In the genomic region with DNA sequence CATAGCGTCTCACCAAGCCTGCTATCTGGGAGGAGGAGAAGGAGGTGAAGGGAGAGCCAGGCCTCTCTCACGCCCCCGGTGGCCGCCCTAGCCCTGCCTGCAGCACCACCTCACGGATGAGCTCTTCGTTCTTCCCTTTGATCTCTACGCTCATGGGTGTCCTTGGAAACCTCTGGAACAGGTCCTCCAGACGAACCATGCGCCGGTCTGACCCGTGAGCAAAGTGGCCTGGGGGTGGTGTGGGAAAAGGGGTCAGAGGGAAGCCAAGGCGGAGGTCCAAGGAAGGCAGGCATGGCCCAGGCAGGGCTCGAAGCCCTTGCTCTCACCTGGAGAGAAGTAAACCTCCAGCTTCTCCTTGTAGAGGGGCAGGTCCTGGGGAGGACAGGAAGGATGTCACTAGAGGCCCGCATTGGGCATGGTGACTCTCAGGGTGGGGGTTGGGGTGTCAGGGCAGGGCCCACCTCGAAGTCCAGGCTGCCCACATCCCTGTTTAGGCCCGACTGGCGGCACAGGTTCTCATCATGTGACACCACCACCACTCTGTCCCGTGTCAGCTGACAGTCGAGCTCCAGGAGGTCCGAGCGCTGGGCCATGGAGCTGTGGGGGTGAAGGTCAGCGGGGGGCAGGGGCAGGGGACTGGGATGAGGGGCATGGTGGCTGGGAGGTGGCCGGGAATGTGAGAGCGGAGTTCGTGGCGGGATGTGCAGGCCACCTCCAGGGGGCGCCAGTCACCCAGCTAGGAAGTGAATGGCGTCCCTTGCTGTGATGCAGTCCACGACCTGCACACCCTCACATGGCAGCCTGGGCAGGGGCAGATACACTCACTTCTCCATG, we compare ENCODE assay signal across 8 cellular contexts. TPM values are rescaled to one million over a fixed set of nuclear protein-coding genes. Genes with fewer than 3 reads are reported as not detected.
A peak's percentile ranks its signal among the peaks of the same experiment; 100 is the strongest.
DNase-seq lines count a peak whose midpoint lies in the region; TF ChIP-seq lines count a peak whose summit lies in the region.

No MANE protein-coding gene starts in this region.

- H3K4me1 ChIP-seq in thyroid gland, result peaks cover 4 to 5% of the 10 kb centered on the region in 2 donors

- H3K27me3 ChIP-seq in thyroid gland, result no peaks in the 10 kb centered on the region

- H3K9me3 ChIP-seq in thyroid gland, result no peaks in the 10 kb centered on the region

- peak; percentile 76 for TF ChIP-seq RAD21 in Ishikawa (IDR thresholded peaks at IDR 0.05; ENCODE audit: low read depth)

- intact Hi-C loops in thyroid gland (cut with DNase I), result no loop called here

- peak in 5 of 6 experiments; percentile 10 to 57 (median 48) for TF ChIP-seq CTCF in thyroid gland (IDR thresholded peaks at IDR 0.05)

- WGBS in thyroid gland, 2 donors, result 85 to 91% methylated on average over 22 to 29 of the region's 29 CpGs

- peaks cover 28 to 32% of the 10 kb centered on the region in 2 donors for H3K36me3 ChIP-seq in thyroid gland

- DNase-seq in COLO829 (ENCODE audit: low spot score) (peak; percentile 69), dermis microvascular lymphatic vessel endothelial cell (ENCODE audit: low read depth in 2 of 2) (peak; percentile 30 to 73), mucosa of gallbladder (ENCODE audit: low spot score) (peak; percentile 38), thyroid gland (peak; percentile 48 to 53), DMS79 treated with DMSO at 0.1 percent for 48 hours (lab: John Stamatoyannopoulos, UW) (no peak), NCI-H524 treated with DMSO at 0.1 percent for 48 hours (lab: John Stamatoyannopoulos, UW) (no peak)
- DNase-seq in activated CD4-positive, alpha-beta T cell treated with anti-CD3 and anti-CD28 coated beads for 24 hours (ENCODE audit: low read depth in 2 of 2), result peak; percentile 52 to 60

- TF ChIP-seq EP300 in Ishikawa (IDR thresholded peaks at IDR 0.05; ENCODE audit: borderline replicate concordance), result no peak

- no peak overlapping the region for H3K27ac ChIP-seq in thyroid gland

- no peak overlapping the region for H3K4me3 ChIP-seq in thyroid gland (replicated peaks in 1 of 3)

- no peak for TF ChIP-seq POLR2A in thyroid gland (IDR thresholded peaks at IDR 0.05)

TF ChIP-seq in Ishikawa, 13 proteins besides CTCF, POLR2A, EP300 and RAD21:
- TF ChIP-seq, protein P1, sequence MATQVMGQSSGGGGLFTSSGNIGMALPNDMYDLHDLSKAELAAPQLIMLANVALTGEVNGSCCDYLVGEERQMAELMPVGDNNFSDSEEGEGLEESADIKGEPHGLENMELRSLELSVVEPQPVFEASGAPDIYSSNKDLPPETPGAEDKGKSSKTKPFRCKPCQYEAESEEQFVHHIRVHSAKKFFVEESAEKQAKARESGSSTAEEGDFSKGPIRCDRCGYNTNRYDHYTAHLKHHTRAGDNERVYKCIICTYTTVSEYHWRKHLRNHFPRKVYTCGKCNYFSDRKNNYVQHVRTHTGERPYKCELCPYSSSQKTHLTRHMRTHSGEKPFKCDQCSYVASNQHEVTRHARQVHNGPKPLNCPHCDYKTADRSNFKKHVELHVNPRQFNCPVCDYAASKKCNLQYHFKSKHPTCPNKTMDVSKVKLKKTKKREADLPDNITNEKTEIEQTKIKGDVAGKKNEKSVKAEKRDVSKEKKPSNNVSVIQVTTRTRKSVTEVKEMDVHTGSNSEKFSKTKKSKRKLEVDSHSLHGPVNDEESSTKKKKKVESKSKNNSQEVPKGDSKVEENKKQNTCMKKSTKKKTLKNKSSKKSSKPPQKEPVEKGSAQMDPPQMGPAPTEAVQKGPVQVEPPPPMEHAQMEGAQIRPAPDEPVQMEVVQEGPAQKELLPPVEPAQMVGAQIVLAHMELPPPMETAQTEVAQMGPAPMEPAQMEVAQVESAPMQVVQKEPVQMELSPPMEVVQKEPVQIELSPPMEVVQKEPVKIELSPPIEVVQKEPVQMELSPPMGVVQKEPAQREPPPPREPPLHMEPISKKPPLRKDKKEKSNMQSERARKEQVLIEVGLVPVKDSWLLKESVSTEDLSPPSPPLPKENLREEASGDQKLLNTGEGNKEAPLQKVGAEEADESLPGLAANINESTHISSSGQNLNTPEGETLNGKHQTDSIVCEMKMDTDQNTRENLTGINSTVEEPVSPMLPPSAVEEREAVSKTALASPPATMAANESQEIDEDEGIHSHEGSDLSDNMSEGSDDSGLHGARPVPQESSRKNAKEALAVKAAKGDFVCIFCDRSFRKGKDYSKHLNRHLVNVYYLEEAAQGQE (IDR thresholded peaks at IDR 0.05; ENCODE audit: low read depth), result no peak
- 0 out of 2 replicates have a peak, but pooled peaks have one; percentile 12 for TF ChIP-seq YY1 (IDR thresholded peaks at IDR 0.05; ENCODE audit: low read depth)
- TF ChIP-seq, protein P2, sequence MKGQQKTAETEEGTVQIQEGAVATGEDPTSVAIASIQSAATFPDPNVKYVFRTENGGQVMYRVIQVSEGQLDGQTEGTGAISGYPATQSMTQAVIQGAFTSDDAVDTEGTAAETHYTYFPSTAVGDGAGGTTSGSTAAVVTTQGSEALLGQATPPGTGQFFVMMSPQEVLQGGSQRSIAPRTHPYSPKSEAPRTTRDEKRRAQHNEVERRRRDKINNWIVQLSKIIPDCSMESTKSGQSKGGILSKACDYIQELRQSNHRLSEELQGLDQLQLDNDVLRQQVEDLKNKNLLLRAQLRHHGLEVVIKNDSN (IDR thresholded peaks at IDR 0.05), result peak; percentile 43

RNA-seq across cellular contexts. Expression of a gene that starts 0.9 kb away (rescaled TPM):
- total RNA-seq in dermis microvascular lymphatic vessel endothelial cell (0.51 and 1.4 TPM in 2 replicates), mucosa of gallbladder (11.2 TPM), thyroid gland (1 to 10 TPM in 2 of 4 donors, under 1 TPM in 1, not detected in 1; 0.68 to 1.6 (median 1.2) TPM)

RNA-seq across cellular contexts. Expression of a gene that starts 10.6 kb away (rescaled TPM):
- 33.4 and 60.2 TPM in 2 replicates for total RNA-seq in dermis microvascular lymphatic vessel endothelial cell
- 109 TPM for total RNA-seq in mucosa of gallbladder
- total RNA-seq in thyroid gland, result 10 to 100 TPM; 31.5 to 90.6 (median 51.5) TPM

RNA-seq across cellular contexts. Expression of a gene that starts 16.4 kb away (rescaled TPM):
- 13.0 and 27.9 TPM in 2 replicates for total RNA-seq in dermis microvascular lymphatic vessel endothelial cell
- 81.7 TPM for total RNA-seq in mucosa of gallbladder
- total RNA-seq in thyroid gland, result 100 to 1,000 TPM in 1 of 4 donors, 10 to 100 TPM in 3; 32.4 to 372 (median 68.0) TPM

RNA-seq across cellular contexts. Expression of a gene that starts 20.7 kb away (rescaled TPM):
- total RNA-seq in dermis microvascular lymphatic vessel endothelial cell, result under 0.01 and 0.13 TPM in 2 replicates
- 3.7 TPM for total RNA-seq in mucosa of gallbladder
- 1 to 10 TPM; 1.6 to 3.3 (median 2.4) TPM for total RNA-seq in thyroid gland

RNA-seq across cellular contexts. Expression of a gene that starts 36.6 kb away (rescaled TPM):
- total RNA-seq in dermis microvascular lymphatic vessel endothelial cell (214 and 244 TPM in 2 replicates), mucosa of gallbladder (95.3 TPM), thyroid gland (10 to 100 TPM; 43.6 to 59.9 (median 50.8) TPM)

Comparison
In these comparisons a context has a peak if more than half of its experiments do, and no peak if none do; other contexts are left out.
1. DNase-seq: peak in COLO829 (single experiment), activated CD4-positive, alpha-beta T cell treated with anti-CD3 and anti-CD28 coated beads for 24 hours (2 of 2), dermis microvascular lymphatic vessel endothelial cell (2 of 2), mucosa of gallbladder (single experiment) and thyroid gland (2 of 2); none in DMS79 treated with DMSO at 0.1 percent for 48 hours (single experiment) and NCI-H524 treated with DMSO at 0.1 percent for 48 hours (single experiment).